Comparison of ENCODE assay signal across 14 cellular contexts in genomic region chr11:86440305-86440716, GRCh38.
DNase-seq lines count a peak whose midpoint lies in the region; ATAC-seq and TF ChIP-seq lines count a peak whose summit lies in the region.
"Had no signal": no experiment of that assay in that cellular context is flagged by ENCODE, and none has a peak within 500 bp of the region (broad histone marks: within the 10 kb centered on the region; RNA-seq: fewer than 3 reads in every experiment).

No MANE protein-coding gene starts in this region.

- no peak overlapping the region for H3K9ac ChIP-seq in Karpas-422 (ENCODE audit: low read length)

- no peak overlapping the region for H3K4me3 Mint-ChIP-seq in activated naive CD8-positive, alpha-beta T cell
- no peak overlapping the region for H3K4me3 Mint-ChIP-seq in activated naive CD8-positive, alpha-beta T cell treated with anti-CD3 and anti-CD28 coated beads, Interleukin-2, amount 50 U/mL, for 24 hours
- H3K4me3 Mint-ChIP-seq: dendritic cell treated with granulocyte-macrophage colony-stimulating factor and Interleukin-4, amounts not matched to agents 40 ng/mL and 50 ng/mL, for 4 days had no signal

- H3K4me1 Mint-ChIP-seq in activated naive CD8-positive, alpha-beta T cell (ENCODE audit: low read depth), result peaks cover 19% of the 10 kb centered on the region
- H3K4me1 Mint-ChIP-seq in activated naive CD8-positive, alpha-beta T cell treated with anti-CD3 and anti-CD28 coated beads, Interleukin-2, amount 50 U/mL, for 24 hours, result peaks cover 32% of the 10 kb centered on the region

- peak overlapping the region; percentile 63 for H2AFZ ChIP-seq in osteoblast (ENCODE audit: low read length)
- H2AFZ ChIP-seq in Karpas-422 (ENCODE audit: low read length), result no peak overlapping the region
- H2AFZ ChIP-seq: hepatocyte had no signal

- ATAC-seq in activated naive CD8-positive, alpha-beta T cell treated with anti-CD3 and anti-CD28 coated beads, Interleukin-2, amount 50 U/mL, for 24 hours, result no peak

- intact Hi-C loops in vagina (cut with DNase I), result no loop called here

- H3K27ac ChIP-seq in osteoblast (ENCODE audit: low read depth, low read length) (peak overlapping the region; percentile 72), vagina (peak overlapping the region; percentile 32), Peyer's patch (no peak overlapping the region), Karpas-422 (ENCODE audit: low read length) (no peak overlapping the region)
- H3K27ac ChIP-seq: hepatocyte had no signal

- TF ChIP-seq POLR2A in vagina (IDR thresholded peaks at IDR 0.05) (no peak), Peyer's patch (IDR thresholded peaks at IDR 0.05) (no peak)

- DNase-seq in activated naive CD8-positive, alpha-beta T cell treated with anti-CD3 and anti-CD28 coated beads, Interleukin-2, amount 50 U/mL, for 24 hours, result no peak
- DNase-seq in fibroblast of the conjunctiva (ENCODE audit: low read depth) (peak; percentile 61), osteoblast (ENCODE audit: insufficient read length, low spot score, missing footprints) (peak; percentile 74), vagina (ENCODE audit: extremely low spot score in 2 of 2) (no peak), Peyer's patch (no peak), Karpas-422 (no peak)
- no peak for DNase-seq in activated effector memory CD4-positive, alpha-beta T cell treated with Interleukin-2 at 50 U/mL for 16 hours
- DNase-seq: ACHN, NCI-H446, small intestine had no signal

- H3K36me3 ChIP-seq in osteoblast (ENCODE audit: insufficient read depth, low read length) (no peaks in the 10 kb centered on the region), vagina (no peaks in the 10 kb centered on the region), Peyer's patch (no peaks in the 10 kb centered on the region), Karpas-422 (ENCODE audit: insufficient read depth, low read length) (no peaks in the 10 kb centered on the region)

- H3K4me2 ChIP-seq in osteoblast (ENCODE audit: insufficient read depth, low read length) (peak overlapping the region; percentile 58), Karpas-422 (ENCODE audit: low read depth, low read length, poor library complexity, severe bottlenecking) (no peak overlapping the region)
- H3K4me2 ChIP-seq: hepatocyte had no signal

- H3K27ac Mint-ChIP-seq in activated naive CD8-positive, alpha-beta T cell, result peak overlapping the region; percentile 31
- no peak overlapping the region for H3K27ac Mint-ChIP-seq in activated naive CD8-positive, alpha-beta T cell treated with anti-CD3 and anti-CD28 coated beads, Interleukin-2, amount 50 U/mL, for 24 hours

- H3K79me2 ChIP-seq in osteoblast (ENCODE audit: insufficient read depth, low read length) (no peaks in the 10 kb centered on the region), Karpas-422 (ENCODE audit: low read length) (no peaks in the 10 kb centered on the region)
- H3K79me2 ChIP-seq: hepatocyte had no signal

- peak overlapping the region; percentile 6 for H3K4me3 ChIP-seq in osteoblast (ENCODE audit: insufficient read depth, low read length)
- H3K4me3 ChIP-seq in vagina, result no peak overlapping the region
- H3K4me3 ChIP-seq in Peyer's patch, result no peak overlapping the region
- no peak overlapping the region for H3K4me3 ChIP-seq in Karpas-422 (ENCODE audit: low read length)
- H3K4me3 ChIP-seq: hepatocyte had no signal

- no peaks in the 10 kb centered on the region for H3K27me3 ChIP-seq in osteoblast (ENCODE audit: insufficient read depth, low read length)
- H3K27me3 ChIP-seq in vagina, result no peaks in the 10 kb centered on the region
- H3K27me3 ChIP-seq in Peyer's patch, result no peaks in the 10 kb centered on the region
- no peaks in the 10 kb centered on the region for H3K27me3 ChIP-seq in Karpas-422 (ENCODE audit: low read length)
- H3K27me3 ChIP-seq: hepatocyte had no signal

- H3K36me3 Mint-ChIP-seq in activated naive CD8-positive, alpha-beta T cell, result peaks cover 3% of the 10 kb centered on the region
- peaks cover 14% of the 10 kb centered on the region for H3K36me3 Mint-ChIP-seq in activated naive CD8-positive, alpha-beta T cell treated with anti-CD3 and anti-CD28 coated beads, Interleukin-2, amount 50 U/mL, for 24 hours (ENCODE audit: low read depth)

- H3K9me2 ChIP-seq in Karpas-422 (replicated peaks; ENCODE audit: insufficient read depth, low read length), result no peaks in the 10 kb centered on the region

- no peaks in the 10 kb centered on the region for H3K27me3 Mint-ChIP-seq in activated naive CD8-positive, alpha-beta T cell
- no peaks in the 10 kb centered on the region for H3K27me3 Mint-ChIP-seq in activated naive CD8-positive, alpha-beta T cell treated with anti-CD3 and anti-CD28 coated beads, Interleukin-2, amount 50 U/mL, for 24 hours
- H3K27me3 Mint-ChIP-seq: dendritic cell treated with granulocyte-macrophage colony-stimulating factor and Interleukin-4, amounts not matched to agents 40 ng/mL and 50 ng/mL, for 4 days had no signal

- H3K4me1 ChIP-seq in osteoblast (ENCODE audit: insufficient read depth, low read length), result peaks cover 45% of the 10 kb centered on the region
- H3K4me1 ChIP-seq in vagina, result peaks cover 7% of the 10 kb centered on the region
- H3K4me1 ChIP-seq in Peyer's patch, result no peaks in the 10 kb centered on the region
- H3K4me1 ChIP-seq in Karpas-422 (ENCODE audit: low read length), result no peaks in the 10 kb centered on the region

- H4K20me1 ChIP-seq in osteoblast (ENCODE audit: insufficient read depth, low read length) (no peaks in the 10 kb centered on the region), Karpas-422 (ENCODE audit: insufficient read depth, low read depth, low read length) (no peaks in the 10 kb centered on the region)

- H3K9me3 ChIP-seq in osteoblast (ENCODE audit: low read depth, low read length) (no peaks in the 10 kb centered on the region), vagina (no peaks in the 10 kb centered on the region), Peyer's patch (no peaks in the 10 kb centered on the region), Karpas-422 (ENCODE audit: low read length) (no peaks in the 10 kb centered on the region)

- TF ChIP-seq CTCF in osteoblast (IDR thresholded peaks at IDR 0.05; ENCODE audit: extremely low read depth, low read depth, low read length) (no peak), vagina (IDR thresholded peaks at IDR 0.05) (no peak), Peyer's patch (IDR thresholded peaks at IDR 0.05) (no peak)

- H3K9me3 Mint-ChIP-seq in activated naive CD8-positive, alpha-beta T cell (ENCODE audit: low read depth), result no peaks in the 10 kb centered on the region
- H3K9me3 Mint-ChIP-seq in activated naive CD8-positive, alpha-beta T cell treated with anti-CD3 and anti-CD28 coated beads, Interleukin-2, amount 50 U/mL, for 24 hours, result peaks cover 9% of the 10 kb centered on the region
- H3K9me3 Mint-ChIP-seq: activated T-helper 2 cell treated with anti-CD3 and anti-CD28 coated beads, Interferon-gamma antibody, Interleukin-2, Interleukin-4, amounts not matched to agents 10 μg/mL and 5 μg/mL and 100 μg/mL, durations not matched to agents 14 hours and 24 hours and 36 hours; dendritic cell treated with granulocyte-macrophage colony-stimulating factor and Interleukin-4, amounts not matched to agents 40 ng/mL and 50 ng/mL, for 4 days had no signal

Comparison
In these comparisons a context has a peak if more than half of its experiments do, and no peak if none do; other contexts are left out.
1. DNase-seq: peak in fibroblast of the conjunctiva (single experiment) and osteoblast (single experiment); none in activated naive CD8-positive, alpha-beta T cell treated with anti-CD3 and anti-CD28 coated beads, Interleukin-2, amount 50 U/mL, for 24 hours (single experiment), vagina (0 of 2), Peyer's patch (0 of 3), Karpas-422 (single experiment) and activated effector memory CD4-positive, alpha-beta T cell treated with Interleukin-2 at 50 U/mL for 16 hours (single experiment).
2. H3K27ac ChIP-seq: peak in osteoblast (single experiment) and vagina (single experiment); none in Peyer's patch (0 of 4) and Karpas-422 (single experiment).